In genomic region chr20:32218156-32218900, GRCh38 we compare ENCODE assay signal across 25 cellular contexts. TPM values are rescaled to one million over a fixed set of nuclear protein-coding genes. Genes with fewer than 3 reads are reported as not detected.
DNase-seq lines count a peak whose midpoint lies in the region; ATAC-seq and TF ChIP-seq lines count a peak whose summit lies in the region.
"Had no signal": no experiment of that assay in that cellular context is flagged by ENCODE, and none has a peak within 500 bp of the region (broad histone marks: within the 10 kb centered on the region; RNA-seq: fewer than 3 reads in every experiment).

No MANE protein-coding gene starts in this region.

- H3K27me3 ChIP-seq in Caco-2 (replicated peaks; ENCODE audit: control insufficient read depth, insufficient read depth, low read length), result no peaks in the 10 kb centered on the region
- H3K27me3 ChIP-seq: BLaER1 treated with 17β-estradiol and CSF1 and Interleukin-3, amounts not matched to agents 10 nM and 100 nM; upper lobe of left lung had no signal

- peak; percentile 2 for ATAC-seq in mucosa of descending colon
- ATAC-seq: esophagus mucosa; natural killer cell; stimulated activated memory B cell treated with anti-CD40 and anti-IgM and Interleukin-4, amounts not matched to agents 10 μg/mL and 1 μg/mL and 100 μg/mL, for 72 hours had no signal

- no peak overlapping the region for H3K4me3 Mint-ChIP-seq in Caco-2 (ENCODE audit: unreplicated experiment)
- H3K4me3 Mint-ChIP-seq: natural killer cell; stimulated activated memory B cell treated with anti-CD40 and anti-IgM and Interleukin-4, amounts not matched to agents 10 μg/mL and 1 μg/mL and 100 μg/mL, for 72 hours had no signal

- H3K4me1 Mint-ChIP-seq in Caco-2 (ENCODE audit: low read depth, unreplicated experiment), result no peaks in the 10 kb centered on the region
- H3K4me1 Mint-ChIP-seq: natural killer cell; stimulated activated memory B cell treated with anti-CD40 and anti-IgM and Interleukin-4, amounts not matched to agents 10 μg/mL and 1 μg/mL and 100 μg/mL, for 72 hours had no signal

- no peaks in the 10 kb centered on the region for H3K9me3 Mint-ChIP-seq in Caco-2 (ENCODE audit: unreplicated experiment)
- H3K9me3 Mint-ChIP-seq: natural killer cell; stimulated activated memory B cell treated with anti-CD40 and anti-IgM and Interleukin-4, amounts not matched to agents 10 μg/mL and 1 μg/mL and 100 μg/mL, for 72 hours had no signal

- peaks cover 82% of the 10 kb centered on the region for H3K36me3 Mint-ChIP-seq in Caco-2 (ENCODE audit: insufficient read depth, unreplicated experiment)
- H3K36me3 Mint-ChIP-seq: natural killer cell had no signal

- BruUV-seq in Caco-2 (replicated peaks; lab: Mats Ljungman, UMichigan), result no TSS peak

- peak; percentile 35 for DNase-seq in NCI-H82 (lab: John Stamatoyannopoulos, UW)
- DNase-seq in NCI-H82 treated with DMSO at 0.1 percent for 48 hours (lab: John Stamatoyannopoulos, UW; ENCODE audit: unreplicated experiment), result no peak
- DNase-seq in Caco-2, result no peak
- peak; percentile 71 for DNase-seq in astrocyte of the hippocampus (ENCODE audit: low read depth, low spot score)
- no peak for DNase-seq in mucosa of descending colon
- no peak for DNase-seq in GDM1 (lab: John Stamatoyannopoulos, UW)
- DNase-seq in RPMI8226, result no peak
- DNase-seq in NCI-H1048 (lab: John Stamatoyannopoulos, UW), result no peak
- DNase-seq: activated CD4-positive, alpha-beta T cell treated with anti-CD3 and anti-CD28 coated beads, Interleukin-2, amount 50 U/mL, for 1 hour; caudate nucleus; cortex of kidney; glutamatergic neuron; H7; left ventricle myocardium inferior; midbrain; natural killer cell; NCI-H2107; NCI-H748 treated with DMSO at 0.1 percent for 48 hours; SIG-M5; SW 1271; T-helper 9 cell; upper lobe of left lung had no signal

- H3K4me1 ChIP-seq in Caco-2 (peaks cover 11% of the 10 kb centered on the region), mucosa of descending colon (ENCODE audit: low read depth) (peaks cover 21% of the 10 kb centered on the region)
- H3K4me1 ChIP-seq: BLaER1 treated with 17β-estradiol and CSF1 and Interleukin-3, amounts not matched to agents 10 nM and 100 nM; left ventricle myocardium inferior; upper lobe of left lung had no signal

- CTCF ChIA-PET in Caco-2 (lab: Charles Lee), result interaction anchor here (0.5 kb wide), 1 partner anchor 9 kb away, joined by 3 read pairs; no protein-coding TSS in a partner anchor

- peak overlapping the region; percentile 0 for H3K27ac Mint-ChIP-seq in Caco-2 (ENCODE audit: unreplicated experiment)
- H3K27ac Mint-ChIP-seq: natural killer cell; stimulated activated memory B cell treated with anti-CD40 and anti-IgM and Interleukin-4, amounts not matched to agents 10 μg/mL and 1 μg/mL and 100 μg/mL, for 72 hours had no signal

- TF ChIP-seq CTCF in Caco-2 (IDR thresholded peaks at IDR 0.05; ENCODE audit: insufficient read depth in 1 of 2, low read depth in 1 of 2, low read length in 1 of 2, severe bottlenecking in 1 of 2, unreplicated experiment in 1 of 2), result no peak
- TF ChIP-seq CTCF in mucosa of descending colon (IDR thresholded peaks at IDR 0.05), result no peak

- POLR2A ChIA-PET in Caco-2 (lab: Charles Lee), result interaction anchor here (0.5 to 2.3 kb wide), 2 partner anchors 9 to 88 kb away, joined by 5 to 13 read pairs; no protein-coding TSS in a partner anchor

- H3K27me3 Mint-ChIP-seq in Caco-2 (ENCODE audit: insufficient read depth, unreplicated experiment), result no peaks in the 10 kb centered on the region
- H3K27me3 Mint-ChIP-seq: stimulated activated memory B cell treated with anti-CD40 and anti-IgM and Interleukin-4, amounts not matched to agents 10 μg/mL and 1 μg/mL and 100 μg/mL, for 72 hours had no signal

- H3K9me3 ChIP-seq in Caco-2 (no peaks in the 10 kb centered on the region), mucosa of descending colon (no peaks in the 10 kb centered on the region)
- H3K9me3 ChIP-seq: BLaER1 treated with 17β-estradiol and CSF1 and Interleukin-3, amounts not matched to agents 10 nM and 100 nM; left ventricle myocardium inferior; upper lobe of left lung had no signal

- intact Hi-C loops in Caco-2 (cut with micrococcal nuclease; ENCODE audit: unreplicated experiment), result no loop called here
- intact Hi-C loops in mucosa of descending colon (cut with DNase I, micrococcal nuclease), result no loop called here

- H3K4me3 ChIP-seq in Caco-2 (ENCODE audit: low read depth, low read length) (no peak overlapping the region), mucosa of descending colon (no peak overlapping the region)
- H3K4me3 ChIP-seq: BLaER1 treated with 17β-estradiol and CSF1 and Interleukin-3, amounts not matched to agents 10 nM and 100 nM; left ventricle myocardium inferior; upper lobe of left lung had no signal

- H3K36me3 ChIP-seq in Caco-2 (ENCODE audit: control insufficient read depth, insufficient read depth, low read length), result peaks cover 23% of the 10 kb centered on the region
- no peaks in the 10 kb centered on the region for H3K36me3 ChIP-seq in mucosa of descending colon (ENCODE audit: low read depth)

RNA-seq across cellular contexts. Expression of gene POFUT1, which starts 10.6 kb away (rescaled TPM):
- 148 and 158 TPM in 2 replicates for total RNA-seq in Caco-2 (2022)
- total RNA-seq in mucosa of descending colon, result 10 to 100 TPM; 35.5 to 48.5 (median 44.8) TPM

RNA-seq across cellular contexts. Expression of gene PLAGL2, which starts 10.8 kb away (rescaled TPM):
- total RNA-seq in Caco-2 (2022) (89.6 and 96.1 TPM in 2 replicates), mucosa of descending colon (10 to 100 TPM; 12.9 to 21.9 (median 16.5) TPM)

RNA-seq across cellular contexts. Expression of gene KIF3B, which starts 59.1 kb away (rescaled TPM):
- 49.0 and 50.0 TPM in 2 replicates for total RNA-seq in Caco-2 (2022)
- 10 to 100 TPM; 39.3 to 54.6 (median 52.0) TPM for total RNA-seq in mucosa of descending colon

Comparison
In these comparisons a context has a peak if more than half of its experiments do, and no peak if none do; other contexts are left out.
1. DNase-seq: peak in NCI-H82 (single experiment) and astrocyte of the hippocampus (single experiment); none in NCI-H82 treated with DMSO at 0.1 percent for 48 hours (single experiment), Caco-2 (0 of 2), mucosa of descending colon (0 of 3), GDM1 (single experiment), RPMI8226 (single experiment) and NCI-H1048 (single experiment).